Comparison of ENCODE assay signal across 16 cellular contexts in the genomic region with DNA sequence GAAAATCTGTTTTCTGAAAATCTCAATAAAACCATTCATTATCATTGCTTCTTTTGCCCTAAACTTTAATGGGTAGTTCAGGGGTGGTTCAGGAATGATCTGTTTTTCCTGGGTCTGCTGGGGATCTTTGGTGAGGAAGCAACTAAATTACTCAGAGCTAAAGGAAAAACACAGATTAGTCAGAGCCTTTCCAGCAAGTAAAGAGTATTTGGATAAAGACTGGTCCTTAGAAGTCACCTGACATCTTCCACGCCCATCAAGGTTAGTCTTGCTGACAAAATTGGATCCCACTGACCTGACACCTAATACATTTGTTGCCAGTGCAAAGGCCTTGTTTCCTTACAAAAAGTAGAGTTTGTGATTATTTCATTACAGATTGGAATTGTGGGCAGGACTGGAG. TPM values are rescaled to one million over a fixed set of nuclear protein-coding genes. Genes with fewer than 3 reads are reported as not detected.
DNase-seq lines count a peak whose midpoint lies in the region; ATAC-seq and TF ChIP-seq lines count a peak whose summit lies in the region.
"Had no signal": no experiment of that assay in that cellular context is flagged by ENCODE, and none has a peak within 500 bp of the region (broad histone marks: within the 10 kb centered on the region; RNA-seq: fewer than 3 reads in every experiment).

No MANE protein-coding gene starts in this region.

- POLR2A ChIA-PET in RWPE1 (lab: Yijun Ruan, JAX; ENCODE audit: low non-redundant PET) = no interaction called here

- peaks cover 10% of the 10 kb centered on the region for H3K27me3 ChIP-seq in ACC112 (ENCODE audit: insufficient read depth, low read length)
- H3K27me3 ChIP-seq in mesendoderm (ENCODE audit: insufficient read depth, low read length, poor library complexity) = no peaks in the 10 kb centered on the region

- H3K27ac ChIP-seq in ACC112 (ENCODE audit: low read depth, low read length) = peak overlapping the region; percentile 20
- no peak overlapping the region for H3K27ac ChIP-seq in RWPE1
- no peak overlapping the region for H3K27ac ChIP-seq in mesendoderm (ENCODE audit: low read depth, low read length)
- H3K27ac ChIP-seq: C4-2B, PC-9 had no signal

- H3K4me1 ChIP-seq in ACC112 (ENCODE audit: control insufficient read depth, insufficient read depth, low read length, unreplicated experiment) (peaks cover 12% of the 10 kb centered on the region), mesendoderm (ENCODE audit: control insufficient read depth, low read depth, low read length) (no peaks in the 10 kb centered on the region)

- no peak overlapping the region for H2AK5ac ChIP-seq in mesendoderm (ENCODE audit: low read length)

- H3K36me3 ChIP-seq in ACC112 (ENCODE audit: insufficient read depth, low read length) = no peaks in the 10 kb centered on the region
- no peaks in the 10 kb centered on the region for H3K36me3 ChIP-seq in mesendoderm (ENCODE audit: control insufficient read depth, insufficient read depth, low read length)

- H2BK120ac ChIP-seq in mesendoderm (ENCODE audit: low read depth, low read length) = no peak overlapping the region

- H2AFZ ChIP-seq in ACC112 (ENCODE audit: low read length, unreplicated experiment) = no peak overlapping the region
- H2AFZ ChIP-seq: PC-9 had no signal

- H3K4ac ChIP-seq in mesendoderm (ENCODE audit: low read depth, low read length) = no peak overlapping the region

- no peak overlapping the region for H3K4me2 ChIP-seq in mesendoderm (ENCODE audit: low read length)
- H3K4me2 ChIP-seq: PC-9 had no signal

- DNase-seq in RWPE1 (ENCODE audit: low spot score) (peak; percentile 4), epithelial cell of esophagus (ENCODE audit: low read depth) (peak; percentile 81), mesendoderm (no peak), COLO668 (lab: John Stamatoyannopoulos, UW; ENCODE audit: unreplicated experiment) (no peak), SIG-M5 treated with dmso at 0.1 percent for 504 hours (lab: John Stamatoyannopoulos, UW; ENCODE audit: unreplicated experiment) (no peak)
- no peak for DNase-seq in stimulated activated CD4-positive, alpha-beta T cell treated with anti-CD3 and anti-CD28 coated beads, Interleukin-2, amount 100 ng/mL, for 24 hours
- DNase-seq: COR-L47, NCI-H1436 treated with DMSO at 0.1 percent for 48 hours, NCI-H2107, NCI-H69, PC-9, Right ventricle myocardium superior had no signal

- no peak overlapping the region for H3K23ac ChIP-seq in mesendoderm (ENCODE audit: low read length)

- peak overlapping the region; percentile 52 for H4K5ac ChIP-seq in mesendoderm (ENCODE audit: low read length)

- H4K8ac ChIP-seq in mesendoderm (ENCODE audit: low read depth, low read length) = no peak overlapping the region

- H2BK15ac ChIP-seq in mesendoderm (replicated peaks; ENCODE audit: low read depth) = no peak overlapping the region

- no peak overlapping the region for H3K9ac ChIP-seq in mesendoderm (ENCODE audit: low read length)

- H3K79me1 ChIP-seq in mesendoderm (ENCODE audit: low read length) = no peaks in the 10 kb centered on the region

- no peak overlapping the region for H3K56ac ChIP-seq in mesendoderm (ENCODE audit: low read length)

- H3K18ac ChIP-seq in mesendoderm (ENCODE audit: low read length) = no peak overlapping the region

- H3K4me3 ChIP-seq in ACC112 (ENCODE audit: low read depth, low read length) (no peak overlapping the region), epithelial cell of esophagus (ENCODE audit: low read length) (no peak overlapping the region), mesendoderm (ENCODE audit: low read length) (no peak overlapping the region)
- H3K4me3 ChIP-seq: PC-9 had no signal

- CTCF ChIA-PET in RWPE1 (lab: Yijun Ruan, JAX) = no interaction called here

- no peak overlapping the region for H2BK5ac ChIP-seq in mesendoderm (ENCODE audit: low read length)

- no peak for ATAC-seq in HG02870 (IDR thresholded peaks at IDR 0.05; ENCODE audit: unreplicated experiment)
- ATAC-seq: HCT116 had no signal

- no peak for TF ChIP-seq CTCF in RWPE1 (conservative IDR thresholded peaks at IDR 0.05; ENCODE audit: low read depth)
- no peak for TF ChIP-seq CTCF in epithelial cell of esophagus (IDR thresholded peaks at IDR 0.05; ENCODE audit: insufficient read depth, low read depth, low read length, missing control alignments)

- H3K79me2 ChIP-seq in ACC112 (ENCODE audit: control insufficient read depth, insufficient read depth, low read length, unreplicated experiment) (no peaks in the 10 kb centered on the region), mesendoderm (ENCODE audit: control insufficient read depth, insufficient read depth, low read length) (no peaks in the 10 kb centered on the region)

- WGBS in mesendoderm (ENCODE audit: extremely low coverage, insufficient coverage, low lambda C conversion rate) = no CpG with 5 or more reads among the region's 1 CpG

RNA-seq across cellular contexts. Expression of a gene that starts 24.2 kb away (rescaled TPM):
- polyA plus RNA-seq in mesendoderm (2013, experiment 1 of 2) = 22.8 TPM
- 22.7 TPM for polyA plus RNA-seq in mesendoderm (2013, experiment 2 of 2)

Comparison
In these comparisons a context has a peak if more than half of its experiments do, and no peak if none do; other contexts are left out.
1. DNase-seq: peak in RWPE1 (single experiment) and epithelial cell of esophagus (single experiment); none in mesendoderm (single experiment), stimulated activated CD4-positive, alpha-beta T cell treated with anti-CD3 and anti-CD28 coated beads, Interleukin-2, amount 100 ng/mL, for 24 hours (0 of 2), COLO668 (single experiment) and SIG-M5 treated with dmso at 0.1 percent for 504 hours (single experiment).